In the genomic region with DNA sequence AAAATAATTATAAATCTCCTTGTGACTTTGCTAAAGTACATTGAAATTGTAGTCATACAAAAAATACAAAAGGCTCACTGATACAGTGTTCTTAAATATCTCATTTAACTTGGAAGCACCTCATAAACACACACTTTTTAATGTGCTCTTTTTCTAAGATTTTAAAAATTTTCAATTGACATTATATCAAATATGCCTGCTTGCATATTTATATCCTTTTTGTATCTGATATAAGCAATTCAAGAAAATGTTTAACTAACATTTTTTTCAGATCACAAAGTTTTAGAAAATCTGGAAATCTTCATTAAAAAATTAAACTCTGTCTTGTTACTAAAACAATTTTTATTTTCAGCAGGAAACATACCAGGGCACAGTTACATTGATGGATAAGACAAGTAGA, we compare ENCODE assay signal across 7 cellular contexts.
"Had no signal": no experiment of that assay in that cellular context is flagged by ENCODE, and none has a peak within 500 bp of the region (broad histone marks: within the 10 kb centered on the region; RNA-seq: fewer than 3 reads in every experiment).

No MANE protein-coding gene starts in this region.

- H2AFZ ChIP-seq: GM23338 had no signal

- DNase-seq: H9, HCEC 1CT, KG1 had no signal

- ATAC-seq: GM23338 had no signal

- H3K4me2 ChIP-seq: GM23338 had no signal

- FAIRE-seq: H1, H54 had no signal

- H3K27ac ChIP-seq: HL-60 had no signal

- H3K4me3 ChIP-seq: GM23338 had no signal
